2 cellular contexts compared by ENCODE assay signal in the genomic region with DNA sequence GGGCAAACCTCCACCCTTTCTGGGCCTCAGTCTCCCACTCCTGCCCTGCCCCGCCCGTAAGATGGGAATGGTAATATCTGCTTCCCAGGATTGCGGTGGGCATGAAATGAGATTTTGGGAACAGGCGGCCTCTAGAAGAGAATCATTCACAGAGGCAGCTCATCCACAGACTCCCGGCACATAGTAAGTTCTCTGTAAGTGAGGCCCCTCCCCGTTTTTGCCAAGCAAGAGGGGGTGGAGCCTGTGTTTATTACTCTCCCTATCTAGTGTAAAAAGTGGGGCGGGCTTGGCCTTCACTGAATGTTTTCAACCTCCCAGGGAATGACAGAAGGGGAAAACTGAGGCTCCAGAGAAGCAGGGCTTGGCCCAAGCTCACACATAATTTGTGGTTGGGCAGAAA.
TF ChIP-seq lines count a peak whose summit lies in the region.

No MANE protein-coding gene starts in this region.

TF ChIP-seq in HEK293T, 16 proteins besides CTCF, POLR2A, EP300 and RAD21 (continued from another document):
- TF ChIP-seq, protein P1, sequence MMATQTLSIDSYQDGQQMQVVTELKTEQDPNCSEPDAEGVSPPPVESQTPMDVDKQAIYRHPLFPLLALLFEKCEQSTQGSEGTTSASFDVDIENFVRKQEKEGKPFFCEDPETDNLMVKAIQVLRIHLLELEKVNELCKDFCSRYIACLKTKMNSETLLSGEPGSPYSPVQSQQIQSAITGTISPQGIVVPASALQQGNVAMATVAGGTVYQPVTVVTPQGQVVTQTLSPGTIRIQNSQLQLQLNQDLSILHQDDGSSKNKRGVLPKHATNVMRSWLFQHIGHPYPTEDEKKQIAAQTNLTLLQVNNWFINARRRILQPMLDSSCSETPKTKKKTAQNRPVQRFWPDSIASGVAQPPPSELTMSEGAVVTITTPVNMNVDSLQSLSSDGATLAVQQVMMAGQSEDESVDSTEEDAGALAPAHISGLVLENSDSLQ (IDR thresholded peaks at IDR 0.05): no peak

TF ChIP-seq in K562, 482 proteins besides CTCF, POLR2A, EP300 and RAD21:
- TF ChIP-seq PRPF4 (IDR thresholded peaks at IDR 0.05; ENCODE audit: insufficient read depth, low read depth, low read length, poor library complexity, severe bottlenecking) (no peak), CBFA2T3 (IDR thresholded peaks at IDR 0.05) (no peak), MAZ (CRISPR knock-in tag; conservative IDR thresholded peaks at IDR 0.05 in 1 of 2, IDR thresholded peaks at IDR 0.05 in 1 of 2) (no peak), ZNF165 (CRISPR knock-in tag; IDR thresholded peaks at IDR 0.05; ENCODE audit: borderline replicate concordance) (no peak), ZNF695 (CRISPR knock-in tag; IDR thresholded peaks at IDR 0.05) (no peak), ZFP30 (CRISPR knock-in tag; IDR thresholded peaks at IDR 0.05; ENCODE audit: borderline replicate concordance) (no peak), MEIS2 (IDR thresholded peaks at IDR 0.05; ENCODE audit: partially characterized antibody) (no peak), TAF15 (IDR thresholded peaks at IDR 0.05; ENCODE audit: low read depth, low read length) (no peak), TBL1XR1 (IDR thresholded peaks at IDR 0.05; ENCODE audit: low read length in 2 of 2) (no peak), PRMT5 (CRISPR knock-in tag; IDR thresholded peaks at IDR 0.05) (no peak), MYNN (IDR thresholded peaks at IDR 0.05) (no peak), MYNN (CRISPR knock-in tag; IDR thresholded peaks at IDR 0.05) (no peak), TAF9B (IDR thresholded peaks at IDR 0.05; ENCODE audit: partially characterized antibody) (no peak), SMARCE1 (IDR thresholded peaks at IDR 0.05) (no peak), PCBP1 (IDR thresholded peaks at IDR 0.05; ENCODE audit: low read depth, low read length, poor library complexity, severe bottlenecking) (no peak), PPARD (CRISPR knock-in tag; IDR thresholded peaks at IDR 0.05) (no peak), ZNF316 (IDR thresholded peaks at IDR 0.05) (no peak)
- TF ChIP-seq, protein P2, sequence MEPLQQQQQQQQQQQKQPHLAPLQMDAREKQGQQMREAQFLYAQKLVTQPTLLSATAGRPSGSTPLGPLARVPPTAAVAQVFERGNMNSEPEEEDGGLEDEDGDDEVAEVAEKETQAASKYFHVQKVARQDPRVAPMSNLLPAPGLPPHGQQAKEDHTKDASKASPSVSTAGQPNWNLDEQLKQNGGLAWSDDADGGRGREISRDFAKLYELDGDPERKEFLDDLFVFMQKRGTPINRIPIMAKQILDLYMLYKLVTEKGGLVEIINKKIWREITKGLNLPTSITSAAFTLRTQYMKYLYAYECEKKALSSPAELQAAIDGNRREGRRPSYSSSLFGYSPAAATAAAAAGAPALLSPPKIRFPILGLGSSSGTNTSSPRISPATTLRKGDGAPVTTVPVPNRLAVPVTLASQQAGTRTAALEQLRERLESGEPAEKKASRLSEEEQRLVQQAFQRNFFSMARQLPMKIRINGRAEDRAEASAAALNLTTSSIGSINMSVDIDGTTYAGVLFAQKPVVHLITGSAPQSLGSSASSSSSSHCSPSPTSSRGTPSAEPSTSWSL (CRISPR knock-in tag; IDR thresholded peaks at IDR 0.05; ENCODE audit: borderline replicate concordance): no peak
